In the genomic region with DNA sequence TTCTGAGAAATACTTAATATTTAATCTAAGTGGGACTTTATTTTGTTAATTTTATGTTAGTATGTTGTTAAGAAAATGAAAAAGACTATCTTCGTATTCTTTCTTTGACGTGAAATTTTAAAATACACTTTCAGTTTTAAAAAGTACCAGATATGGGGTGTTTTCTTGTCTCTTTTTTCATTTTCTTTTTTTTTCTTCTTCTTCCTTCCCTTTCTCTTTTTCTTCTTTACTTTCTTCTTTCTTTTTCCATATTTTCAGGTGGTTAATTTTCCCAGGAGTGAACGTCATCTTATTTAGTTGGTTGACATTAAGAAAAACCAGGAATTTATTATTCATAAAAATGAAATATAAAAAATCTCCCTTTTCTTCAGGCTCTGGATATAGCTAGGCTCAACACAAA, we compare ENCODE assay signal across 22 cellular contexts.
DNase-seq lines count a peak whose midpoint lies in the region; ATAC-seq, FAIRE-seq and TF ChIP-seq lines count a peak whose summit lies in the region.
"Had no signal": no experiment of that assay in that cellular context is flagged by ENCODE, and none has a peak within 500 bp of the region (broad histone marks: within the 10 kb centered on the region; RNA-seq: fewer than 3 reads in every experiment).

No MANE protein-coding gene starts in this region.

- H3K9me3 Mint-ChIP-seq in activated T-cell treated with anti-CD3 and anti-CD28 coated beads, Interleukin-2, amount 50 U/mL, for 72 hours, result peaks cover 0 to 2% of the 10 kb centered on the region in 2 donors

- H2BK12ac ChIP-seq in mesenchymal stem cell (ENCODE audit: low read length in 2 of 2), result no peak overlapping the region

- H3K27me3 Mint-ChIP-seq in activated T-cell treated with anti-CD3 and anti-CD28 coated beads, Interleukin-2, amount 50 U/mL, for 72 hours (ENCODE audit: low read depth), result no peaks in the 10 kb centered on the region
- H3K27me3 Mint-ChIP-seq: B cell; CD4-positive, alpha-beta T cell had no signal

- H3K4ac ChIP-seq in mesenchymal stem cell (ENCODE audit: low read depth in 1 of 2, low read length in 2 of 2), result no peak overlapping the region

- H2AFZ ChIP-seq in mesenchymal stem cell (ENCODE audit: low read depth, low read length), result no peak overlapping the region

- no peaks in the 10 kb centered on the region for H3K27me3 ChIP-seq in mesenchymal stem cell (ENCODE audit: control insufficient read depth in 1 of 2, insufficient read depth in 1 of 2, low read length in 2 of 2)
- H3K27me3 ChIP-seq: BLaER1 treated with 17β-estradiol and CSF1 and Interleukin-3, amounts not matched to agents 10 nM and 100 nM had no signal

- no peak overlapping the region for H3K27ac ChIP-seq in HEK293 (ENCODE audit: extremely low read depth, low read depth, low read length)
- H3K27ac ChIP-seq in mesenchymal stem cell (ENCODE audit: low read length, poor library complexity, severe bottlenecking), result no peak overlapping the region
- H3K27ac ChIP-seq: 22Rv1; A549; BLaER1 treated with 17β-estradiol and CSF1 and Interleukin-3, amounts not matched to agents 10 nM and 100 nM; C4-2B had no signal

- no peak for DNase-seq in mesenchymal stem cell
- DNase-seq in activated T-cell treated with anti-CD3 and anti-CD28 coated beads, Interleukin-2, amount 50 U/mL, for 72 hours, result no peak
- no peak for DNase-seq in SW 1271 (lab: John Stamatoyannopoulos, UW)
- DNase-seq: AML-193; Caco-2; Calu3; CD4-positive, alpha-beta T cell; CD8-positive, alpha-beta T cell; DMS79 treated with DMSO at 0.1 percent for 48 hours; GF-D8 had no signal

- H3K18ac ChIP-seq in mesenchymal stem cell (ENCODE audit: low read depth in 1 of 2, low read length in 2 of 2), result no peak overlapping the region

- no peak overlapping the region for H2BK120ac ChIP-seq in mesenchymal stem cell (ENCODE audit: low read depth, low read length)

- no peak overlapping the region for H3K14ac ChIP-seq in mesenchymal stem cell (ENCODE audit: low read length in 2 of 2)

- H3K4me2 ChIP-seq in mesenchymal stem cell (ENCODE audit: low read length, poor library complexity, severe bottlenecking), result no peak overlapping the region
- H3K4me2 ChIP-seq: A549; BLaER1 treated with 17β-estradiol and CSF1 and Interleukin-3, amounts not matched to agents 10 nM and 100 nM had no signal

- no peak overlapping the region for H2AK5ac ChIP-seq in mesenchymal stem cell (ENCODE audit: low read length, severe bottlenecking)

- no peak overlapping the region for H3K4me3 Mint-ChIP-seq in activated T-cell treated with anti-CD3 and anti-CD28 coated beads, Interleukin-2, amount 50 U/mL, for 72 hours
- H3K4me3 Mint-ChIP-seq: B cell; CD4-positive, alpha-beta T cell; CD8-positive, alpha-beta T cell had no signal

- H3K36me3 ChIP-seq in HEK293 (ENCODE audit: control insufficient read depth in 2 of 2, insufficient read depth in 1 of 2, low read length in 2 of 2) (no peaks in the 10 kb centered on the region), mesenchymal stem cell (ENCODE audit: control insufficient read depth in 1 of 2, insufficient read depth in 2 of 2, low read depth in 1 of 2, low read length in 2 of 2) (no peaks in the 10 kb centered on the region)
- H3K36me3 ChIP-seq: BLaER1 treated with 17β-estradiol and CSF1 and Interleukin-3, amounts not matched to agents 10 nM and 100 nM had no signal

- no peak overlapping the region for H4K91ac ChIP-seq in mesenchymal stem cell (ENCODE audit: low read length)

- WGBS in mesenchymal stem cell, result no CpG with 5 or more reads among the region's 3 CpGs

- no peak overlapping the region for H2BK5ac ChIP-seq in mesenchymal stem cell (ENCODE audit: low read depth, low read length, poor library complexity, severe bottlenecking)

- no peak for TF ChIP-seq CTCF in HEK293 (tag by site-specific recombination; IDR thresholded peaks at IDR 0.05)

- peak; percentile 51 for FAIRE-seq in colon (lab: Jason Lieb, UNC)
- FAIRE-seq: A549, D721Med, G401.6, GM12891, GM18507 had no signal

- no peaks in the 10 kb centered on the region for H3K4me1 Mint-ChIP-seq in activated T-cell treated with anti-CD3 and anti-CD28 coated beads, Interleukin-2, amount 50 U/mL, for 72 hours (ENCODE audit: low read depth)
- H3K4me1 Mint-ChIP-seq: B cell had no signal

- H4K8ac ChIP-seq in mesenchymal stem cell (ENCODE audit: low read length), result no peak overlapping the region

- H3K79me1 ChIP-seq in mesenchymal stem cell (replicated peaks; ENCODE audit: low read length, poor library complexity, severe bottlenecking), result no peaks in the 10 kb centered on the region

- POLR2A ChIA-PET in HEK293 (lab: Yijun Ruan, JAX), result no interaction called here

- ATAC-seq in GM18498 (IDR thresholded peaks at IDR 0.05; ENCODE audit: unreplicated experiment), result no peak
- ATAC-seq in activated T-cell treated with anti-CD3 and anti-CD28 coated beads, Interleukin-2, amount 50 U/mL, for 72 hours (replicated peaks in 1 of 2), result no peak
- ATAC-seq: A549; CD8-positive, alpha-beta T cell had no signal

- CTCF ChIA-PET in HEK293 (lab: Yijun Ruan, JAX), result no interaction called here

- no peak overlapping the region for H3K23ac ChIP-seq in mesenchymal stem cell (ENCODE audit: low read length in 2 of 2)

- H3K9me3 ChIP-seq in HEK293 (ENCODE audit: control insufficient read depth, insufficient read depth, low read depth, low read length) (no peaks in the 10 kb centered on the region), mesenchymal stem cell (ENCODE audit: control insufficient read depth, low read length) (no peaks in the 10 kb centered on the region)
- H3K9me3 ChIP-seq: A549, Caco-2 had no signal

- H3K4me1 ChIP-seq in HEK293 (ENCODE audit: control insufficient read depth, insufficient read depth, low read length) (no peaks in the 10 kb centered on the region), mesenchymal stem cell (ENCODE audit: control insufficient read depth, insufficient read depth, low read depth, low read length) (no peaks in the 10 kb centered on the region)
- H3K4me1 ChIP-seq: A549; BLaER1 treated with 17β-estradiol and CSF1 and Interleukin-3, amounts not matched to agents 10 nM and 100 nM; Caco-2 had no signal

- H3K9ac ChIP-seq in mesenchymal stem cell (ENCODE audit: low read length), result peak overlapping the region; percentile 34
- H3K9ac ChIP-seq: BLaER1 treated with 17β-estradiol and CSF1 and Interleukin-3, amounts not matched to agents 10 nM and 100 nM had no signal

- H2BK15ac ChIP-seq in mesenchymal stem cell (ENCODE audit: low read depth, poor library complexity, severe bottlenecking), result no peak overlapping the region

- H3K36me3 Mint-ChIP-seq in activated T-cell treated with anti-CD3 and anti-CD28 coated beads, Interleukin-2, amount 50 U/mL, for 72 hours (ENCODE audit: insufficient read depth in 2 of 2), result no peaks in the 10 kb centered on the region
- H3K36me3 Mint-ChIP-seq: CD8-positive, alpha-beta T cell had no signal

- H3K27ac Mint-ChIP-seq in activated T-cell treated with anti-CD3 and anti-CD28 coated beads, Interleukin-2, amount 50 U/mL, for 72 hours, result no peak overlapping the region
- H3K27ac Mint-ChIP-seq: B cell; CD4-positive, alpha-beta T cell; CD8-positive, alpha-beta T cell had no signal

- H3K4me3 ChIP-seq in HEK293 (ENCODE audit: low read depth, low read length) (no peak overlapping the region), mesenchymal stem cell (ENCODE audit: insufficient read depth in 1 of 2, low read depth in 1 of 2, low read length in 2 of 2) (no peak overlapping the region)
- H3K4me3 ChIP-seq: A549; BLaER1 treated with 17β-estradiol and CSF1 and Interleukin-3, amounts not matched to agents 10 nM and 100 nM had no signal

TF ChIP-seq in HEK293, 187 proteins besides CTCF, POLR2A, EP300 and RAD21:
- peak; percentile 93 for TF ChIP-seq PRDM1 (tag by site-specific recombination; IDR thresholded peaks at IDR 0.05)
- TF ChIP-seq ZBTB21 (tag by site-specific recombination; IDR thresholded peaks at IDR 0.05), result no peak
